Comparison of ENCODE assay signal across 13 cellular contexts in genomic region chr2:241808701-241809382, GRCh38. TPM values are rescaled to one million over a fixed set of nuclear protein-coding genes. Genes with fewer than 3 reads are reported as not detected.
DNase-seq lines count a peak whose midpoint lies in the region; ATAC-seq and TF ChIP-seq lines count a peak whose summit lies in the region.
"Had no signal": no experiment of that assay in that cellular context is flagged by ENCODE, and none has a peak within 500 bp of the region (broad histone marks: within the 10 kb centered on the region; RNA-seq: fewer than 3 reads in every experiment).

TSS of gene NEU4 (plus strand) at chr2:241809193. CDS start at chr2:241814485, 5,292 bp downstream.

- no peaks in the 10 kb centered on the region; the same call in 2 of the 3 replicates for H3K36me3 Mint-ChIP-seq in GM23338 (ENCODE audit: low read depth)
- no peaks in the 10 kb centered on the region for H3K36me3 Mint-ChIP-seq in activated T-helper 2 cell treated with anti-CD3 and anti-CD28 coated beads, Interferon-gamma antibody, Interleukin-2, Interleukin-4, amounts not matched to agents 10 μg/mL and 5 μg/mL and 100 μg/mL, durations not matched to agents 14 hours and 24 hours and 36 hours (ENCODE audit: low read depth)
- H3K36me3 Mint-ChIP-seq in progenitor cell of endocrine pancreas (ENCODE audit: insufficient read depth), result no peaks in the 10 kb centered on the region
- H3K36me3 Mint-ChIP-seq: CD4-positive, CD25-positive, alpha-beta regulatory T cell had no signal

- H3K79me2 ChIP-seq in GM23338 (replicated peaks; ENCODE audit: insufficient read depth), result no peaks in the 10 kb centered on the region

- H3K27me3 Mint-ChIP-seq in GM23338 (ENCODE audit: insufficient read depth, low read depth, poor library complexity), result peaks cover 24% of the 10 kb centered on the region
- no peaks in the 10 kb centered on the region for H3K27me3 Mint-ChIP-seq in activated T-helper 2 cell treated with anti-CD3 and anti-CD28 coated beads, Interferon-gamma antibody, Interleukin-2, Interleukin-4, amounts not matched to agents 10 μg/mL and 5 μg/mL and 100 μg/mL, durations not matched to agents 14 hours and 24 hours and 36 hours (ENCODE audit: low read depth)
- H3K27me3 Mint-ChIP-seq in progenitor cell of endocrine pancreas, result peaks cover 6% of the 10 kb centered on the region

- H2AFZ ChIP-seq in GM23338, result peak within 1 kb of the TSS; percentile 70; the same call in 1 of the 2 replicates

- CTCF ChIA-PET in GM10248 (lab: Yijun Ruan, JAX), result no interaction called here

- H3K9me3 Mint-ChIP-seq in GM23338 (no peaks in the 10 kb centered on the region), progenitor cell of endocrine pancreas (ENCODE audit: low read depth) (no peaks in the 10 kb centered on the region)
- H3K9me3 Mint-ChIP-seq in activated T-helper 2 cell treated with anti-CD3 and anti-CD28 coated beads, Interferon-gamma antibody, Interleukin-2, Interleukin-4, amounts not matched to agents 10 μg/mL and 5 μg/mL and 100 μg/mL, durations not matched to agents 14 hours and 24 hours and 36 hours, result no peaks in the 10 kb centered on the region
- H3K9me3 Mint-ChIP-seq: CD4-positive, CD25-positive, alpha-beta regulatory T cell had no signal

- H3K27ac ChIP-seq in GM23338 (ENCODE audit: low read depth), result no peak within 1 kb of the TSS
- H3K27ac ChIP-seq in tibial nerve, result peak within 1 kb of the TSS in 2 of 4 donors; percentile 59 to 70
- H3K27ac ChIP-seq: esophagus muscularis mucosa, VCaP had no signal

- no peak for TF ChIP-seq EP300 in tibial nerve (IDR thresholded peaks at IDR 0.05)

- H3K9me3 ChIP-seq in tibial nerve, result no peaks in the 10 kb centered on the region
- H3K9me3 ChIP-seq: esophagus muscularis mucosa had no signal

- H3K27me3 ChIP-seq in GM23338 (ENCODE audit: insufficient read depth) (peaks cover 10% of the 10 kb centered on the region), tibial nerve (peaks cover 0 to 10% of the 10 kb centered on the region in 2 donors)

- H4K20me1 ChIP-seq in GM23338 (replicated peaks; ENCODE audit: insufficient read depth), result no peaks in the 10 kb centered on the region

- peak in 1 of 2 experiments; percentile 16; a peak in 1 of 4 replicates for TF ChIP-seq CTCF in GM23338 (conservative IDR thresholded peaks at IDR 0.05; ENCODE audit: low read depth in 2 of 2)
- no peak for TF ChIP-seq CTCF in progenitor cell of endocrine pancreas (IDR thresholded peaks at IDR 0.05; ENCODE audit: unreplicated experiment)
- no peak for TF ChIP-seq CTCF in tibial nerve (IDR thresholded peaks at IDR 0.05)
- no peak for TF ChIP-seq CTCF in GM10248 (IDR thresholded peaks at IDR 0.05; ENCODE audit: control extremely low read depth, extremely low read depth, low read depth, missing control alignments)

- H3K4me3 Mint-ChIP-seq in GM23338, result peak within 1 kb of the TSS; percentile 34; the same call in 1 of the 3 replicates
- no peak within 1 kb of the TSS for H3K4me3 Mint-ChIP-seq in activated T-helper 2 cell treated with anti-CD3 and anti-CD28 coated beads, Interferon-gamma antibody, Interleukin-2, Interleukin-4, amounts not matched to agents 10 μg/mL and 5 μg/mL and 100 μg/mL, durations not matched to agents 14 hours and 24 hours and 36 hours (ENCODE audit: low read depth)
- H3K4me3 Mint-ChIP-seq in progenitor cell of endocrine pancreas (ENCODE audit: low read depth), result no peak within 1 kb of the TSS

- POLR2A ChIA-PET in GM10248 (lab: Yijun Ruan, JAX), result no interaction called here

- TF ChIP-seq POLR2A in tibial nerve (IDR thresholded peaks at IDR 0.05), result no peak

- H3K27ac Mint-ChIP-seq in GM23338 (no peak within 1 kb of the TSS), progenitor cell of endocrine pancreas (peak within 1 kb of the TSS; percentile 84)
- peak within 1 kb of the TSS; percentile 33 for H3K27ac Mint-ChIP-seq in activated T-helper 2 cell treated with anti-CD3 and anti-CD28 coated beads, Interferon-gamma antibody, Interleukin-2, Interleukin-4, amounts not matched to agents 10 μg/mL and 5 μg/mL and 100 μg/mL, durations not matched to agents 14 hours and 24 hours and 36 hours
- H3K27ac Mint-ChIP-seq: CD4-positive, CD25-positive, alpha-beta regulatory T cell had no signal

- WGBS in tibial nerve, 2 donors, result 86 to 88% methylated on average over 31 of the region's 31 CpGs

- H3K4me2 ChIP-seq in GM23338, result peak within 1 kb of the TSS; percentile 49

- H3K4me3 ChIP-seq in GM23338 (no peak within 1 kb of the TSS), tibial nerve (peak within 1 kb of the TSS in 1 of 4 donors; percentile 8)
- H3K4me3 ChIP-seq: esophagus muscularis mucosa had no signal

- H3F3A ChIP-seq in GM23338 (replicated peaks; ENCODE audit: low read depth), result peaks cover 11% of the 10 kb centered on the region; the same call in 1 of the 2 replicates

- H3K4me1 ChIP-seq in GM23338 (ENCODE audit: insufficient read depth), result peaks cover 16% of the 10 kb centered on the region; the same call in 1 of the 2 replicates
- peaks cover 0 to 25% (median 10%) of the 10 kb centered on the region in 4 donors for H3K4me1 ChIP-seq in tibial nerve

- intact Hi-C loops in activated T-helper 2 cell treated with anti-CD3 and anti-CD28 coated beads, Interferon-gamma antibody, Interleukin-2, Interleukin-4, amounts not matched to agents 10 μg/mL and 5 μg/mL and 100 μg/mL, durations not matched to agents 14 hours and 24 hours and 36 hours (cut with micrococcal nuclease), result no loop called here

- H3K9me2 ChIP-seq in GM23338 (ENCODE audit: insufficient read depth), result no peaks in the 10 kb centered on the region

- ATAC-seq in GM23338, result peak; percentile 25
- no peak for ATAC-seq in GM18873 (IDR thresholded peaks at IDR 0.05; ENCODE audit: low FRiP score, unreplicated experiment)

- no peak for DNase-seq in GM23338 (ENCODE audit: low spot score)
- no peak for DNase-seq in activated T-helper 2 cell treated with anti-CD3 and anti-CD28 coated beads, Interferon-gamma antibody, Interleukin-2, Interleukin-4, amounts not matched to agents 10 μg/mL and 5 μg/mL and 100 μg/mL, durations not matched to agents 14 hours and 24 hours and 36 hours (ENCODE audit: low spot score)
- peak; percentile 31 for DNase-seq in iPS-NIHi7 (ENCODE audit: extremely low spot score)
- DNase-seq in progenitor cell of endocrine pancreas (ENCODE audit: low spot score, unreplicated experiment), result no peak
- no peak for DNase-seq in T-helper 9 cell
- DNase-seq in tibial nerve (ENCODE audit: low spot score in 2 of 2), result no peak
- DNase-seq in GM10248 (ENCODE audit: extremely low spot score), result no peak
- DNase-seq: CD4-positive, CD25-positive, alpha-beta regulatory T cell; NCI-H226 had no signal

- H3K36me3 ChIP-seq in GM23338 (ENCODE audit: insufficient read depth) (no peaks in the 10 kb centered on the region), tibial nerve (no peaks in the 10 kb centered on the region)
- H3K36me3 ChIP-seq: esophagus muscularis mucosa had no signal

- H3K4me1 Mint-ChIP-seq in GM23338 (peaks cover 14% of the 10 kb centered on the region), progenitor cell of endocrine pancreas (ENCODE audit: low read depth) (peaks cover 11% of the 10 kb centered on the region)
- peaks cover 6% of the 10 kb centered on the region for H3K4me1 Mint-ChIP-seq in activated T-helper 2 cell treated with anti-CD3 and anti-CD28 coated beads, Interferon-gamma antibody, Interleukin-2, Interleukin-4, amounts not matched to agents 10 μg/mL and 5 μg/mL and 100 μg/mL, durations not matched to agents 14 hours and 24 hours and 36 hours (ENCODE audit: low read depth)

TF ChIP-seq in GM23338, 12 proteins besides CTCF, POLR2A, EP300 and RAD21:
- TF ChIP-seq, protein P1, sequence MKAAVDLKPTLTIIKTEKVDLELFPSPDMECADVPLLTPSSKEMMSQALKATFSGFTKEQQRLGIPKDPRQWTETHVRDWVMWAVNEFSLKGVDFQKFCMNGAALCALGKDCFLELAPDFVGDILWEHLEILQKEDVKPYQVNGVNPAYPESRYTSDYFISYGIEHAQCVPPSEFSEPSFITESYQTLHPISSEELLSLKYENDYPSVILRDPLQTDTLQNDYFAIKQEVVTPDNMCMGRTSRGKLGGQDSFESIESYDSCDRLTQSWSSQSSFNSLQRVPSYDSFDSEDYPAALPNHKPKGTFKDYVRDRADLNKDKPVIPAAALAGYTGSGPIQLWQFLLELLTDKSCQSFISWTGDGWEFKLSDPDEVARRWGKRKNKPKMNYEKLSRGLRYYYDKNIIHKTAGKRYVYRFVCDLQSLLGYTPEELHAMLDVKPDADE (IDR thresholded peaks at IDR 0.05), result no peak
- no peak for TF ChIP-seq EZH2 (IDR thresholded peaks at IDR 0.05; ENCODE audit: low read depth, unreplicated experiment)
- no peak for TF ChIP-seq JUNB (IDR thresholded peaks at IDR 0.05; ENCODE audit: unreplicated experiment)
- no peak for TF ChIP-seq ZNF114 (CRISPR knock-in tag; IDR thresholded peaks at IDR 0.05)
- no peak for TF ChIP-seq EZH2phosphoT487 (IDR thresholded peaks at IDR 0.05; ENCODE audit: unreplicated experiment)
- TF ChIP-seq CREB1 (CRISPR knock-in tag; IDR thresholded peaks at IDR 0.05; ENCODE audit: low read depth), result no peak
- TF ChIP-seq ZNF331 (CRISPR knock-in tag; IDR thresholded peaks at IDR 0.05; ENCODE audit: low read depth), result no peak
- TF ChIP-seq STAT1 (IDR thresholded peaks at IDR 0.05; ENCODE audit: unreplicated experiment), result no peak

RNA-seq across cellular contexts. Expression of gene NEU4, which starts in this region (rescaled TPM):
- total RNA-seq in GM23338 (2014; rRNA removed; shearing (Covaris generic)), result 0.62 and 1.2 TPM in 2 replicates
- 0.12 and 0.29 TPM in 2 replicates for polyA plus RNA-seq in GM23338 (2016; fragmentation: Nextera tagmentation; extraction: Ambion mirVana)
- total RNA-seq in activated T-helper 2 cell treated with anti-CD3 and anti-CD28 coated beads, Interferon-gamma antibody, Interleukin-2, Interleukin-4, amounts not matched to agents 10 μg/mL and 5 μg/mL and 100 μg/mL, durations not matched to agents 14 hours and 24 hours and 36 hours, result 3.2 and 3.9 TPM in 2 replicates
- total RNA-seq in progenitor cell of endocrine pancreas (1.3 and 1.4 TPM in 2 replicates), tibial nerve (1 to 10 TPM in 2 of 4 donors, not detected in 2; 1.1 to 1.6 TPM)
- polyA plus RNA-seq: keratinocyte had no signal
